24 cellular contexts compared by ENCODE assay signal in genomic region chr14:92266216-92266615, GRCh38. TPM values are rescaled to one million over a fixed set of nuclear protein-coding genes. Genes with fewer than 3 reads are reported as not detected.
DNase-seq lines count a peak whose midpoint lies in the region; ATAC-seq, FAIRE-seq and TF ChIP-seq lines count a peak whose summit lies in the region.
"Had no signal": no experiment of that assay in that cellular context is flagged by ENCODE, and none has a peak within 500 bp of the region (broad histone marks: within the 10 kb centered on the region; RNA-seq: fewer than 3 reads in every experiment).

No MANE protein-coding gene starts in this region.

- no peak overlapping the region for H3K9ac ChIP-seq in H1 (replicated peaks in 1 of 4; ENCODE audit: extremely low read depth in 1 of 4, low read depth in 3 of 4, low read length in 3 of 4)
- H3K9ac ChIP-seq: BLaER1 treated with 17β-estradiol and CSF1 and Interleukin-3, amounts not matched to agents 10 nM and 100 nM had no signal

- POLR2A ChIA-PET in H1 (lab: Charles Lee; ENCODE audit: partially characterized antibody) = no interaction called here

- WGBS in heart right ventricle, 2 donors = 74% methylated on average over 10 of the region's 10 CpGs
- 90% methylated on average over 10 of the region's 10 CpGs; no CpG with 5 or more reads in 1 of the 2 experiments for WGBS in H1 (ENCODE audit: extremely low coverage in 1 of 2, insufficient coverage in 1 of 2, insufficient read length in 1 of 2, insufficient replicate concordance in 2 of 2, low coverage in 1 of 2, low lambda C conversion rate in 2 of 2, missing lambda C conversion rate in 1 of 2), 2 experiments

- H3K9me3 ChIP-seq in heart right ventricle = no peaks in the 10 kb centered on the region
- no peaks in the 10 kb centered on the region for H3K9me3 ChIP-seq in H1 (ENCODE audit: insufficient read depth in 2 of 2, low read depth in 1 of 2, low read length in 1 of 2)
- H3K9me3 ChIP-seq: A549; BE2C; BLaER1 treated with 17β-estradiol and CSF1 and Interleukin-3, amounts not matched to agents 10 nM and 100 nM had no signal

- H3K4me3 ChIP-seq in heart right ventricle (no peak overlapping the region), H1 (ENCODE audit: extremely low read depth in 1 of 4, insufficient read depth in 2 of 4, low read depth in 3 of 4, low read length in 4 of 4) (no peak overlapping the region)
- H3K4me3 ChIP-seq: A549; BLaER1 treated with 17β-estradiol and CSF1 and Interleukin-3, amounts not matched to agents 10 nM and 100 nM had no signal

- no peak for TF ChIP-seq EP300 in H1 (IDR thresholded peaks at IDR 0.05; ENCODE audit: borderline replicate concordance in 1 of 2, low read depth in 2 of 2, low read length in 2 of 2)

- H2BK15ac ChIP-seq in H1 (ENCODE audit: low read length) = no peak overlapping the region

- no peak overlapping the region for H2BK12ac ChIP-seq in H1 (ENCODE audit: low read depth, low read length)

- H3K56ac ChIP-seq in H1 (replicated peaks; ENCODE audit: insufficient read length, low read depth, low read length) = no peak overlapping the region

- H2AK5ac ChIP-seq in H1 (ENCODE audit: low read depth, low read length) = no peak overlapping the region

- no peak overlapping the region for H2BK5ac ChIP-seq in H1 (ENCODE audit: low read depth, low read length)

- intact Hi-C loops in cardiac septum (cut with DNase I) (no loop called here), heart right ventricle (cut with DNase I) (no loop called here), posterior vena cava (cut with DNase I) (no loop called here)

- H4K91ac ChIP-seq in H1 (replicated peaks; ENCODE audit: insufficient read length, low read length) = no peak overlapping the region

- H2BK120ac ChIP-seq in H1 (replicated peaks; ENCODE audit: low read depth, low read length) = no peak overlapping the region

- H4K20me1 ChIP-seq in H1 (replicated peaks in 1 of 2; ENCODE audit: control insufficient read depth in 1 of 2, insufficient read depth in 2 of 2, low read length in 2 of 2) = no peaks in the 10 kb centered on the region
- H4K20me1 ChIP-seq: BLaER1 treated with 17β-estradiol and CSF1 and Interleukin-3, amounts not matched to agents 10 nM and 100 nM had no signal

- H3K4ac ChIP-seq in H1 (replicated peaks; ENCODE audit: insufficient read length, low read depth, low read length) = no peak overlapping the region

- H4K8ac ChIP-seq in H1 (ENCODE audit: extremely low read depth, insufficient read depth, low read length) = 0 out of 2 replicates have a peak overlapping the region, but pooled peaks have one; percentile 35

- H3K4me1 ChIP-seq in heart right ventricle (peaks cover 0 to 11% (median 0%) of the 10 kb centered on the region in 9 donors), H1 (replicated peaks in 1 of 4; ENCODE audit: control insufficient read depth in 3 of 4, insufficient read depth in 4 of 4, low read length in 3 of 4) (peaks cover 0 to 4% (median 0%) of the 10 kb centered on the region in 4 experiments; a peak in 1 of 7 replicates)
- H3K4me1 ChIP-seq: A549; BE2C; BLaER1 treated with 17β-estradiol and CSF1 and Interleukin-3, amounts not matched to agents 10 nM and 100 nM had no signal

- CTCF ChIA-PET in H1 (lab: Charles Lee; ENCODE audit: partially characterized antibody) = no interaction called here

- no peaks in the 10 kb centered on the region for H3K36me3 ChIP-seq in heart right ventricle
- H3K36me3 ChIP-seq in H1 (ENCODE audit: control insufficient read depth in 2 of 4, insufficient read depth in 4 of 4, low read length in 3 of 4) = no peaks in the 10 kb centered on the region
- H3K36me3 ChIP-seq: BE2C; BLaER1 treated with 17β-estradiol and CSF1 and Interleukin-3, amounts not matched to agents 10 nM and 100 nM had no signal

- no peak overlapping the region for H3K18ac ChIP-seq in H1 (ENCODE audit: extremely low read depth, low read length)

- no peak for TF ChIP-seq POLR2A in H1 (IDR thresholded peaks at IDR 0.05; ENCODE audit: control extremely low read depth in 1 of 2, low read depth in 2 of 2, low read length in 2 of 2)

- no peaks in the 10 kb centered on the region; the same call in 1 of the 2 replicates for H3K23me2 ChIP-seq in H1 (ENCODE audit: low read depth, low read length)

- ATAC-seq in heart right ventricle = no peak
- ATAC-seq: A549 had no signal

- no peak overlapping the region for H4K5ac ChIP-seq in H1 (ENCODE audit: insufficient read length, low read depth, low read length)

- TF ChIP-seq CTCF in heart right ventricle (IDR thresholded peaks at IDR 0.05) = no peak
- no peak for TF ChIP-seq CTCF in H1 (IDR thresholded peaks at IDR 0.05; ENCODE audit: control extremely low read depth in 1 of 3, insufficient read depth in 1 of 3, low read depth in 1 of 3, low read length in 3 of 3)

- no peaks in the 10 kb centered on the region for H3K79me2 ChIP-seq in H1 (ENCODE audit: control insufficient read depth in 1 of 2, insufficient read depth in 2 of 2, low read length in 2 of 2)

- FAIRE-seq in H1 (lab: Jason Lieb, UNC) = no peak
- FAIRE-seq: A549, GM12892, GM19239 had no signal

- H3K23ac ChIP-seq in H1 (ENCODE audit: insufficient read length) = no peak overlapping the region

- H3K14ac ChIP-seq in H1 (ENCODE audit: insufficient read length) = no peak overlapping the region

- H2BK20ac ChIP-seq in H1 (ENCODE audit: low read length) = no peak overlapping the region

- DNase-seq in cardiac septum (ENCODE audit: low spot score) (peak; percentile 36), heart right ventricle (no peak), NCI-H82 treated with DMSO at 0.1 percent for 48 hours (lab: John Stamatoyannopoulos, UW; ENCODE audit: unreplicated experiment) (peak; percentile 81), H1 (ENCODE audit: low read depth in 1 of 2, low spot score in 2 of 2) (no peak), posterior vena cava (ENCODE audit: low spot score) (no peak), NAMALWA (ENCODE audit: low spot score) (no peak), GF-D8 (lab: John Stamatoyannopoulos, UW) (no peak)
- DNase-seq: 8988T; ACHN; AML-193; BE2C; CD4-positive, alpha-beta T cell; CD8-positive, alpha-beta memory T cell; DMS53; DMS79 treated with DMSO at 0.1 percent for 48 hours; GOT3; H7; HCEC 1CT had no signal

- H3K4me2 ChIP-seq in H1 (ENCODE audit: insufficient read depth in 1 of 2, low read depth in 2 of 2, low read length in 2 of 2) = no peak overlapping the region
- H3K4me2 ChIP-seq: A549; BLaER1 treated with 17β-estradiol and CSF1 and Interleukin-3, amounts not matched to agents 10 nM and 100 nM had no signal

- H3K27me3 ChIP-seq in heart right ventricle (peaks cover 0 to 4% (median 0%) of the 10 kb centered on the region in 7 donors), H1 (replicated peaks in 1 of 4; ENCODE audit: control insufficient read depth in 3 of 4, extremely low read depth in 1 of 4, insufficient read depth in 3 of 4, low read length in 3 of 4) (no peaks in the 10 kb centered on the region)
- H3K27me3 ChIP-seq: BLaER1 treated with 17β-estradiol and CSF1 and Interleukin-3, amounts not matched to agents 10 nM and 100 nM had no signal

- TF ChIP-seq RAD21 in H1 (IDR thresholded peaks at IDR 0.05 in 1 of 2, conservative IDR thresholded peaks at IDR 0.05 in 1 of 2; ENCODE audit: low read depth in 2 of 2, low read length in 2 of 2) = no peak

- H3K27ac ChIP-seq in heart right ventricle (no peak overlapping the region), H1 (ENCODE audit: low read depth, low read length) (no peak overlapping the region)
- H3K27ac ChIP-seq: A549; BLaER1 treated with 17β-estradiol and CSF1 and Interleukin-3, amounts not matched to agents 10 nM and 100 nM had no signal

- H3K79me1 ChIP-seq in H1 (ENCODE audit: low read depth, low read length) = no peaks in the 10 kb centered on the region

- H2AFZ ChIP-seq in H1 (ENCODE audit: low read length) = peak overlapping the region; percentile 35; the same call in 1 of the 2 replicates

TF ChIP-seq in H1, 55 proteins besides CTCF, POLR2A, EP300 and RAD21:
- TF ChIP-seq TAF1 (IDR thresholded peaks at IDR 0.05; ENCODE audit: low read depth, low read length) (no peak), BACH1 (IDR thresholded peaks at IDR 0.05; ENCODE audit: low read length) (no peak), KDM1A (IDR thresholded peaks at IDR 0.05; ENCODE audit: borderline replicate concordance, low read length) (no peak)

RNA-seq across cellular contexts. Expression of gene SLC24A4, which starts 56.7 kb away (rescaled TPM):
- total RNA-seq in cardiac septum = not detected
- total RNA-seq in heart right ventricle = under 1 TPM; 0.08 to 0.74 (median 0.26) TPM
- under 1 TPM; 0.09 to 0.29 TPM for polyA plus RNA-seq in heart right ventricle
- total RNA-seq in H1 (2021; fragmentation: NEBNext Ultra II Directional; extraction: Animal tissue kit (Norgen Biotek cat#: 25700)) = 0.44 and 0.89 TPM in 2 replicates
- 0.27 and 0.77 TPM in 2 replicates for polyA plus RNA-seq in H1 (2011; rRNA removed)
- polyA plus RNA-seq in H1 (2011; cell fraction: cytosol; rRNA removed) = 0.58 TPM
- 2.5 TPM for polyA plus RNA-seq in H1 (2011; cell fraction: nucleus; rRNA removed)
- 0.20 to 1.2 TPM (median 0.59 TPM) in 4 replicates for polyA plus RNA-seq in H1 (2012, experiment 1 of 2)
- polyA plus RNA-seq in H1 (2012, experiment 2 of 2) = 0.12 TPM
- polyA plus RNA-seq in H1 (2013, experiment 1 of 2) = 0.12 TPM
- polyA plus RNA-seq in H1 (2013, experiment 2 of 2) = 0.15 TPM
- 1.5 and 3.9 TPM in 2 replicates for polyA minus RNA-seq in H1 (2011; rRNA and poly(A)+ RNA removed)
- polyA minus RNA-seq in H1 (2011; cell fraction: cytosol; rRNA and poly(A)+ RNA removed) = 0.73 TPM
- polyA minus RNA-seq in H1 (2011; cell fraction: nucleus; rRNA and poly(A)+ RNA removed) = 0.80 TPM
- 1 to 10 TPM in 1 of 2 donors, under 1 TPM in 1; 0.67 to 1.2 TPM for total RNA-seq in posterior vena cava
- total RNA-seq: Daoy, G401 had no signal
- polyA plus RNA-seq: CD8-positive, alpha-beta memory T cell had no signal

Comparison
In these comparisons a context has a peak if more than half of its experiments do, and no peak if none do; other contexts are left out.
1. DNase-seq: peak in cardiac septum (single experiment) and NCI-H82 treated with DMSO at 0.1 percent for 48 hours (single experiment); none in heart right ventricle (0 of 2), H1 (0 of 2), posterior vena cava (single experiment), NAMALWA (single experiment) and GF-D8 (single experiment).